ENCODE assay signal across 1 cellular context in the genomic region with DNA sequence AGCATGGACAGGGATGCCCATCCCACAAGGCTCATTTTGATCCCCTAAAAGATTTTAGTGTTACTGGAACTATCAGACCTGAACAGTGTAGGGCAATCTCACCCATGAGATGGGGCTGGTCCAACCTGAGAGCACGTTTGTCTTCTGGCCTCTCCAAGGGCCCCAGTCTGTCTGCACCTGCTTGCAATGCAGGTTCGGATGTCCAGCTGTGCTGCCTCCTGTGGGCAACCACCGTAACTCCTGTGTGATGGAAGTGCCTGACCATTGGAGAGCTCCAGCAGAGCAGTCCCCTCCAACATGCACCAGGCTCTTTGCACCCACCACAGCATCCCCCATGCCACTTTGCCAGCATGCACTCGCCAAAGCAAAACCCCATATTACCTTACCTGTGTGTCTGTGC.
TF ChIP-seq lines count a peak whose summit lies in the region.

No MANE protein-coding gene starts in this region.

TF ChIP-seq in H1, 55 proteins besides CTCF, POLR2A, EP300 and RAD21 (continued from another document):
- TF ChIP-seq RFX5 (IDR thresholded peaks at IDR 0.05; ENCODE audit: borderline replicate concordance, low read depth, low read length) (no peak), NANOG (IDR thresholded peaks at IDR 0.05; ENCODE audit: insufficient read depth, low read depth, low read length, poor library complexity, severe bottlenecking) (no peak), KDM4A (IDR thresholded peaks at IDR 0.05; ENCODE audit: low read depth, low read length, severe bottlenecking) (no peak), JUN (IDR thresholded peaks at IDR 0.05; ENCODE audit: low read depth, low read length) (no peak), RNF2 (IDR thresholded peaks at IDR 0.05; ENCODE audit: borderline replicate concordance, low read depth, low read length, missing control alignments, poor library complexity, severe bottlenecking) (no peak), BCL11A (IDR thresholded peaks at IDR 0.05; ENCODE audit: low read depth in 2 of 2, low read length in 2 of 2) (no peak), SP1 (IDR thresholded peaks at IDR 0.05; ENCODE audit: low read depth, low read length) (no peak), HDAC6 (IDR thresholded peaks at IDR 0.05; ENCODE audit: low read depth, low read length) (no peak), MAFK (IDR thresholded peaks at IDR 0.05; ENCODE audit: low read depth, low read length) (no peak)
- TF ChIP-seq, protein P1, sequence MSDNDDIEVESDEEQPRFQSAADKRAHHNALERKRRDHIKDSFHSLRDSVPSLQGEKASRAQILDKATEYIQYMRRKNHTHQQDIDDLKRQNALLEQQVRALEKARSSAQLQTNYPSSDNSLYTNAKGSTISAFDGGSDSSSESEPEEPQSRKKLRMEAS (IDR thresholded peaks at IDR 0.05) = no peak
